ENCODE assay signal across 20 cellular contexts in genomic region chr11:114298701-114299090, GRCh38. TPM values are rescaled to one million over a fixed set of nuclear protein-coding genes. Genes with fewer than 3 reads are reported as not detected.
A peak's percentile ranks its signal among the peaks of the same experiment; 100 is the strongest.
DNase-seq lines count a peak whose midpoint lies in the region; ATAC-seq and TF ChIP-seq lines count a peak whose summit lies in the region.
"Had no signal": no experiment of that assay in that cellular context is flagged by ENCODE, and none has a peak within 500 bp of the region (broad histone marks: within the 10 kb centered on the region; RNA-seq: fewer than 3 reads in every experiment).

No MANE protein-coding gene starts in this region.

- DNase-seq in HFFc6 (no peak), MCF 10A (ENCODE audit: unreplicated experiment) (peak; percentile 62), right lobe of liver (no peak), NCI-H2107 (lab: John Stamatoyannopoulos, UW) (no peak), inferior parietal cortex (ENCODE audit: extremely low spot score) (no peak), PC-3 (no peak)
- DNase-seq in activated effector memory CD4-positive, alpha-beta T cell treated with anti-CD3 and anti-CD28 coated beads, Interleukin-2, amount 50 U/mL, for 16 hours: no peak
- DNase-seq: activated CD4-positive, alpha-beta T cell treated with anti-CD3 and anti-CD28 coated beads for 36 hours; activated T-cell treated with anti-CD3 and anti-CD28 coated beads, Interleukin-2, amount 50 U/mL, for 72 hours; CD4-positive, alpha-beta memory T cell; effector CD8-positive, alpha-beta T cell; H7; hippocampal formation; midbrain; NCI-H345; OCI-M1; stimulated activated CD4-positive, alpha-beta T cell treated with anti-CD3 and anti-CD28 coated beads, Interleukin-2, amount 100 ng/mL, for 48 hours had no signal

- H3K9me2 ChIP-seq in PC-3 (replicated peaks; ENCODE audit: low read length): no peaks in the 10 kb centered on the region

- H3K4me1 Mint-ChIP-seq in HFFc6 (ENCODE audit: low read depth) (peaks cover 78% of the 10 kb centered on the region), MCF 10A (ENCODE audit: insufficient read depth, unreplicated experiment) (peaks cover 26% of the 10 kb centered on the region)
- H3K4me1 Mint-ChIP-seq: activated CD4-positive, alpha-beta T cell treated with anti-CD3 and anti-CD28 coated beads for 36 hours; CD4-positive, alpha-beta memory T cell had no signal

- peaks cover 7% of the 10 kb centered on the region for H3F3A ChIP-seq in PC-3 (ENCODE audit: low read length, unreplicated experiment)

- H3K4me3 ChIP-seq in right lobe of liver (peak overlapping the region; percentile 40 to 69 (median 66)), subcutaneous abdominal adipose tissue (ENCODE audit: low read depth in 1 of 5, low read length in 5 of 5) (peak overlapping the region; percentile 70 to 90 (median 87)), PC-3 (ENCODE audit: low read length) (no peak overlapping the region)

- TF ChIP-seq CTCF in HFFc6 (IDR thresholded peaks at IDR 0.05) (no peak), MCF 10A (IDR thresholded peaks at IDR 0.05; ENCODE audit: unreplicated experiment) (no peak), right lobe of liver (IDR thresholded peaks at IDR 0.05) (no peak), PC-3 (conservative IDR thresholded peaks at IDR 0.05; ENCODE audit: low read depth, low read length) (no peak)

- ATAC-seq in right lobe of liver (no peak), PC-3 (no peak)
- ATAC-seq: activated CD4-positive, alpha-beta T cell treated with anti-CD3 and anti-CD28 coated beads for 36 hours; activated T-cell treated with anti-CD3 and anti-CD28 coated beads, Interleukin-2, amount 50 U/mL, for 72 hours had no signal

- CTCF ChIA-PET in MCF 10A (lab: Yijun Ruan, JAX) (interaction anchor here (2.0 to 2.6 kb wide), 2 partner anchors 9 to 18 kb away, joined by 9 to 19 read pairs; no protein-coding TSS in a partner anchor), PC-3 (lab: Charles Lee) (no interaction called here)

- peak overlapping the region in 3 of 5 donors; percentile 82 to 98 (median 89) for H3K9ac ChIP-seq in subcutaneous abdominal adipose tissue (ENCODE audit: low read length in 5 of 5)
- H3K9ac ChIP-seq in PC-3 (ENCODE audit: low read length): no peak overlapping the region

- H3K27me3 Mint-ChIP-seq in HFFc6 (ENCODE audit: insufficient read depth): no peaks in the 10 kb centered on the region
- no peaks in the 10 kb centered on the region for H3K27me3 Mint-ChIP-seq in MCF 10A (ENCODE audit: insufficient read depth, unreplicated experiment)

- H3K27ac Mint-ChIP-seq in HFFc6 (peak overlapping the region; percentile 99), MCF 10A (ENCODE audit: low read depth, unreplicated experiment) (peak overlapping the region; percentile 98)
- H3K27ac Mint-ChIP-seq: activated CD4-positive, alpha-beta T cell treated with anti-CD3 and anti-CD28 coated beads for 36 hours; activated T-cell treated with anti-CD3 and anti-CD28 coated beads, Interleukin-2, amount 50 U/mL, for 72 hours; CD4-positive, alpha-beta memory T cell had no signal

- H3K4me2 ChIP-seq in PC-3 (ENCODE audit: low read length): no peak overlapping the region

- H3K36me3 ChIP-seq in right lobe of liver (peaks cover 0 to 34% (median 11%) of the 10 kb centered on the region in 4 donors), subcutaneous abdominal adipose tissue (ENCODE audit: control insufficient read depth in 5 of 5, insufficient read depth in 5 of 5, low read length in 5 of 5) (peaks cover 17 to 35% (median 22%) of the 10 kb centered on the region in 5 donors), PC-3 (ENCODE audit: low read depth, low read length) (no peaks in the 10 kb centered on the region)

- BruUV-seq in MCF 10A (replicated peaks; lab: Mats Ljungman, UMichigan) (no TSS peak), PC-3 (replicated peaks; lab: Mats Ljungman, UMichigan) (no TSS peak)

- peaks cover 0 to 34% (median 9%) of the 10 kb centered on the region in 4 donors for H3K4me1 ChIP-seq in right lobe of liver
- peaks cover 0 to 38% (median 29%) of the 10 kb centered on the region in 5 donors for H3K4me1 ChIP-seq in subcutaneous abdominal adipose tissue (ENCODE audit: control insufficient read depth in 5 of 5, insufficient read depth in 5 of 5, low read length in 5 of 5)
- peaks cover 30% of the 10 kb centered on the region for H3K4me1 ChIP-seq in PC-3 (ENCODE audit: insufficient read depth, low read length)

- H3K27ac ChIP-seq in right lobe of liver (peak overlapping the region; percentile 89 to 98 (median 95)), subcutaneous abdominal adipose tissue (ENCODE audit: low read depth, low read length) (peak overlapping the region; percentile 99), PC-3 (ENCODE audit: low read length) (no peak overlapping the region)

- H3K27me3 ChIP-seq in right lobe of liver (no peaks in the 10 kb centered on the region), subcutaneous abdominal adipose tissue (ENCODE audit: control insufficient read depth in 5 of 5, insufficient read depth in 4 of 5, low read length in 5 of 5) (no peaks in the 10 kb centered on the region), PC-3 (ENCODE audit: low read length) (no peaks in the 10 kb centered on the region)

- H3K4me3 Mint-ChIP-seq in HFFc6 (peak overlapping the region; percentile 95), MCF 10A (ENCODE audit: unreplicated experiment) (peak overlapping the region; percentile 78)
- H3K4me3 Mint-ChIP-seq: activated CD4-positive, alpha-beta T cell treated with anti-CD3 and anti-CD28 coated beads for 36 hours; activated T-cell treated with anti-CD3 and anti-CD28 coated beads, Interleukin-2, amount 50 U/mL, for 72 hours; CD4-positive, alpha-beta memory T cell had no signal

- H3K9me3 Mint-ChIP-seq in HFFc6: peaks cover 36% of the 10 kb centered on the region
- H3K9me3 Mint-ChIP-seq in MCF 10A (ENCODE audit: unreplicated experiment): peaks cover 15% of the 10 kb centered on the region

- intact Hi-C loops in MCF 10A (cut with micrococcal nuclease): loop anchor here (5.0 to 10.0 kb wide), 2 partner anchors 104 to 926 kb away; partner anchors contain the start of genes C11orf71 and RBM7
- intact Hi-C loops in right lobe of liver (cut with DNase I): no loop called here
- intact Hi-C loops in PC-3 (cut with micrococcal nuclease): no loop called here

- H3K36me3 Mint-ChIP-seq in HFFc6 (ENCODE audit: low read depth) (peaks cover 61% of the 10 kb centered on the region), MCF 10A (ENCODE audit: insufficient read depth, unreplicated experiment) (peaks cover 81% of the 10 kb centered on the region)

- no peak for TF ChIP-seq POLR2A in right lobe of liver (IDR thresholded peaks at IDR 0.05)

- no peak overlapping the region for H2AFZ ChIP-seq in PC-3 (ENCODE audit: low read length)

- POLR2A ChIA-PET in MCF 10A (lab: Yijun Ruan, JAX): interaction anchor here (0.7 to 5.2 kb wide), 22 partner anchors 10 to 265 kb away, joined by 3 to 83 read pairs (median 4); partner anchors contain the start of genes C11orf71, RBM7 and ZBTB16
- POLR2A ChIA-PET in PC-3 (lab: Charles Lee; ENCODE audit: unreplicated experiment): interaction anchor here (0.7 kb wide), 1 partner anchor 26 kb away, joined by 4 read pairs; no protein-coding TSS in a partner anchor

- H3K79me2 ChIP-seq in PC-3 (ENCODE audit: low read length): no peaks in the 10 kb centered on the region

- H3K9me3 ChIP-seq in right lobe of liver (no peaks in the 10 kb centered on the region), subcutaneous abdominal adipose tissue (ENCODE audit: control insufficient read depth in 5 of 5, low read length in 5 of 5) (peaks cover 0 to 17% (median 9%) of the 10 kb centered on the region in 5 donors), PC-3 (ENCODE audit: low read length) (0 out of 2 replicates have a peak, but pooled peaks cover 4% of the 10 kb centered on the region)

- 45% methylated on average over 2 of the region's 2 CpGs for WGBS in right lobe of liver (ENCODE audit: insufficient coverage, low coverage, low lambda C conversion rate, missing lambda C conversion rate)

- no peaks in the 10 kb centered on the region for H4K20me1 ChIP-seq in PC-3 (ENCODE audit: low read length)

RNA-seq across cellular contexts. Expression of gene NNMT, which starts 2.5 kb away (rescaled TPM):
- 100 to 1,000 TPM; 191 to 264 (median 205) TPM for total RNA-seq in HFFc6 (2021; fragmentation: NEBNext Ultra II Directional; extraction: Animal tissue kit (Norgen Biotek cat#: 25700))
- total RNA-seq in MCF 10A (2022) (429 and 638 TPM in 2 replicates), right lobe of liver (1,000 to 10,000 TPM in 4 of 6 experiments, 100 to 1,000 TPM in 2; 634 to 3,368 (median 2,270) TPM), PC-3 (2014; rRNA removed) (20.8 and 23.3 TPM in 2 replicates)
- total RNA-seq: activated CD4-positive, alpha-beta T cell treated with anti-CD3 and anti-CD28 coated beads for 36 hours; activated T-cell treated with anti-CD3 and anti-CD28 coated beads, Interleukin-2, amount 50 U/mL, for 72 hours; CD4-positive, alpha-beta memory T cell; G401; H7; T-helper 1 cell treated with Interleukin-12 subunit alpha and Interleukin-12 subunit beta and Interleukin-4 antibody, amounts not matched to agents 30 ng/mL and 1 ng/mL, for 36 hours had no signal
